In genomic region chr5:32265902-32266301, GRCh38 we compare ENCODE assay signal across 15 cellular contexts.
"Had no signal": no experiment of that assay in that cellular context is flagged by ENCODE, and none has a peak within 500 bp of the region (broad histone marks: within the 10 kb centered on the region; RNA-seq: fewer than 3 reads in every experiment).

No MANE protein-coding gene starts in this region.

- H3K4me3 Mint-ChIP-seq: activated CD4-positive, alpha-beta memory T cell treated with anti-CD3 and anti-CD28 coated beads for 36 hours; activated naive CD4-positive, alpha-beta T cell treated with anti-CD3 and anti-CD28 coated beads for 36 hours; stimulated activated naive CD8-positive, alpha-beta T cell treated with anti-CD3 and anti-CD28 coated beads, Interleukin-15, Interleukin-2, amounts not matched to agents 100 ng/mL and 50 ng/mL, for 24 hours had no signal

- H3K27me3 ChIP-seq: body of pancreas, gastrocnemius medialis, right atrium auricular region, transverse colon, uterus had no signal

- H3K9me3 Mint-ChIP-seq: activated CD4-positive, alpha-beta memory T cell treated with anti-CD3 and anti-CD28 coated beads for 36 hours; activated naive CD4-positive, alpha-beta T cell treated with anti-CD3 and anti-CD28 coated beads for 36 hours; activated T-helper 2 cell treated with anti-CD3 and anti-CD28 coated beads, Interferon-gamma antibody, Interleukin-2, Interleukin-4, amounts not matched to agents 10 μg/mL and 5 μg/mL and 100 μg/mL, durations not matched to agents 14 hours and 24 hours and 36 hours; stimulated activated naive CD8-positive, alpha-beta T cell treated with anti-CD3 and anti-CD28 coated beads, Interleukin-15, Interleukin-2, amounts not matched to agents 100 ng/mL and 50 ng/mL, for 24 hours had no signal

- DNase-seq: activated CD4-positive, alpha-beta memory T cell treated with anti-CD3 and anti-CD28 coated beads for 36 hours; activated naive CD4-positive, alpha-beta T cell treated with anti-CD3 and anti-CD28 coated beads for 36 hours; activated T-cell treated with anti-CD3 and anti-CD28 coated beads for 4 hours; gastrocnemius medialis; head of caudate nucleus; left ventricle myocardium inferior; mammary epithelial cell; T1000; transverse colon; uterus had no signal

- H3K27ac ChIP-seq: gastrocnemius medialis, left ventricle myocardium inferior, prostate gland, right atrium auricular region, transverse colon, uterus had no signal

- H3K27me3 Mint-ChIP-seq: activated CD4-positive, alpha-beta memory T cell treated with anti-CD3 and anti-CD28 coated beads for 36 hours; stimulated activated naive CD8-positive, alpha-beta T cell treated with anti-CD3 and anti-CD28 coated beads, Interleukin-15, Interleukin-2, amounts not matched to agents 100 ng/mL and 50 ng/mL, for 24 hours had no signal

- H3K27ac Mint-ChIP-seq: activated CD4-positive, alpha-beta memory T cell treated with anti-CD3 and anti-CD28 coated beads for 36 hours; activated naive CD4-positive, alpha-beta T cell treated with anti-CD3 and anti-CD28 coated beads for 36 hours; activated T-helper 2 cell treated with anti-CD3 and anti-CD28 coated beads, Interferon-gamma antibody, Interleukin-2, Interleukin-4, amounts not matched to agents 10 μg/mL and 5 μg/mL and 100 μg/mL, durations not matched to agents 14 hours and 24 hours and 36 hours; stimulated activated naive CD8-positive, alpha-beta T cell treated with anti-CD3 and anti-CD28 coated beads, Interleukin-15, Interleukin-2, amounts not matched to agents 100 ng/mL and 50 ng/mL, for 24 hours had no signal

- H3K9me3 ChIP-seq: body of pancreas, gastrocnemius medialis, left ventricle myocardium inferior, prostate gland, right atrium auricular region, transverse colon, uterus had no signal

- H3K4me1 ChIP-seq: prostate gland, transverse colon, uterus had no signal
